27 cellular contexts compared by ENCODE assay signal in genomic region chr6:32799740-32800139, GRCh38. TPM values are rescaled to one million over a fixed set of nuclear protein-coding genes. Genes with fewer than 3 reads are reported as not detected.
"Had no signal": no experiment of that assay in that cellular context is flagged by ENCODE, and none has a peak within 500 bp of the region (broad histone marks: within the 10 kb centered on the region; RNA-seq: fewer than 3 reads in every experiment).

No MANE protein-coding gene starts in this region.

- H3K4me3 ChIP-seq: SJCRH30 had no signal

- H3K4me2 ChIP-seq: KMS-11 had no signal

- H3K9me3 ChIP-seq: SJCRH30 had no signal

- ATAC-seq: HepG2, Panc1, PC-3, Right ventricle myocardium inferior, SK-N-SH treated with all-trans-retinoic acid at 6 μM for 48 hours had no signal

- DNase-seq: IMR-90, Kasumi-1, MV-4-11, NCI-H1048, NCI-H1105, NCI-H1436, NCI-H187, NCI-H2029, NCI-H2081 treated with DMSO at 0.1 percent for 48 hours, NCI-H2171, NCI-H226, NCI-H446, NCI-H510A, NCI-H524 treated with DMSO at 0.1 percent for 48 hours, NCI-H69, NCI-H774, PC-3, SHP77 treated with DMSO at 0.1 percent for 48 hours, SJCRH30 had no signal

- H3K9ac ChIP-seq: KMS-11 had no signal

- FAIRE-seq: HepG2 had no signal

- H3K27ac ChIP-seq: KMS-11, RWPE1, SJCRH30 had no signal

- H3K36me3 ChIP-seq: SJCRH30 had no signal

- H3K4me1 ChIP-seq: SJCRH30 had no signal

RNA-seq across cellular contexts. Expression of gene HLA-DOB, which starts 17.1 kb away (rescaled TPM):
- total RNA-seq: HepG2, HT-29, Right ventricle myocardium inferior had no signal
- polyA plus RNA-seq: HepG2 had no signal

RNA-seq across cellular contexts. Expression of gene HLA-DQB2, which starts 36.4 kb away (rescaled TPM):
- total RNA-seq: HepG2, HT-29, IMR-90, M059J, PC-3, SJCRH30 had no signal
- polyA plus RNA-seq: HepG2, IMR-90 had no signal
